In genomic region chr16:50531359-50531758, GRCh38 we compare ENCODE assay signal across 32 cellular contexts. TPM values are rescaled to one million over a fixed set of nuclear protein-coding genes. Genes with fewer than 3 reads are reported as not detected.
"Had no signal": no experiment of that assay in that cellular context is flagged by ENCODE, and none has a peak within 500 bp of the region (broad histone marks: within the 10 kb centered on the region; RNA-seq: fewer than 3 reads in every experiment).

No MANE protein-coding gene starts in this region.

- H3K4me1 Mint-ChIP-seq: activated CD4-positive, alpha-beta T cell treated with anti-CD3 and anti-CD28 coated beads for 36 hours; activated naive CD4-positive, alpha-beta T cell treated with anti-CD3 and anti-CD28 coated beads, Interleukin-2, amount 10 ng/mL, durations not matched to agents 7 days and 5 days; activated naive CD8-positive, alpha-beta T cell treated with anti-CD3 and anti-CD28 coated beads, Interleukin-2, amount 10 ng/mL, durations not matched to agents 7 days and 5 days; brain; immature natural killer cell; natural killer cell; stimulated activated memory B cell treated with anti-CD40 and anti-IgM and Interleukin-4, amounts not matched to agents 10 μg/mL and 1 μg/mL and 100 μg/mL, for 72 hours; stimulated activated naive CD8-positive, alpha-beta T cell treated with anti-CD3 and anti-CD28 coated beads, Interleukin-15, amount 100 ng/mL, for 72 hours had no signal

- H3K36me3 Mint-ChIP-seq: activated naive CD4-positive, alpha-beta T cell treated with anti-CD3 and anti-CD28 coated beads, Interleukin-2, amount 10 ng/mL, durations not matched to agents 7 days and 5 days; activated naive CD8-positive, alpha-beta T cell treated with anti-CD3 and anti-CD28 coated beads, Interleukin-2, amount 10 ng/mL, durations not matched to agents 7 days and 5 days; brain; immature natural killer cell; natural killer cell; neural progenitor cell; stimulated activated memory B cell treated with anti-CD40 and anti-IgM and Interleukin-4, amounts not matched to agents 10 μg/mL and 1 μg/mL and 100 μg/mL, for 72 hours had no signal

- H3K27me3 Mint-ChIP-seq: activated CD4-positive, alpha-beta T cell treated with anti-CD3 and anti-CD28 coated beads for 36 hours; activated T-cell treated with anti-CD3 and anti-CD28 coated beads, Interleukin-2, amount 50 U/mL, for 24 hours; stimulated activated naive CD8-positive, alpha-beta T cell treated with anti-CD3 and anti-CD28 coated beads, Interleukin-15, amount 100 ng/mL, for 72 hours had no signal

- H3K4me3 Mint-ChIP-seq: activated CD4-positive, alpha-beta T cell treated with anti-CD3 and anti-CD28 coated beads for 36 hours; activated CD8-positive, alpha-beta T cell treated with anti-CD3 and anti-CD28 coated beads, Interleukin-2, amount 10 ng/mL, durations not matched to agents 7 days and 5 days; activated naive CD4-positive, alpha-beta T cell treated with anti-CD3 and anti-CD28 coated beads, Interleukin-2, amount 10 ng/mL, durations not matched to agents 7 days and 5 days; activated naive CD8-positive, alpha-beta T cell treated with anti-CD3 and anti-CD28 coated beads, Interleukin-2, amount 10 ng/mL, durations not matched to agents 7 days and 5 days; activated T-cell treated with anti-CD3 and anti-CD28 coated beads, Interleukin-2, amount 50 U/mL, for 24 hours; brain; immature natural killer cell; natural killer cell; neural progenitor cell; stimulated activated memory B cell treated with anti-CD40 and anti-IgM and Interleukin-4, amounts not matched to agents 10 μg/mL and 1 μg/mL and 100 μg/mL, for 72 hours; stimulated activated naive CD8-positive, alpha-beta T cell treated with anti-CD3 and anti-CD28 coated beads, Interleukin-15, amount 100 ng/mL, for 72 hours; T-helper 2 cell treated with Interferon-gamma antibody and Interleukin-4, amounts not matched to agents 5 μg/mL and 100 μg/mL, for 36 hours had no signal

- H3K27ac ChIP-seq: ascending aorta, cardiac muscle cell, foreskin keratinocyte, heart left ventricle, left lung, neural progenitor cell, sigmoid colon, thyroid gland, upper lobe of right lung had no signal

- H3K27ac Mint-ChIP-seq: activated CD4-positive, alpha-beta T cell treated with anti-CD3 and anti-CD28 coated beads for 36 hours; activated CD8-positive, alpha-beta T cell treated with anti-CD3 and anti-CD28 coated beads, Interleukin-2, amount 10 ng/mL, durations not matched to agents 7 days and 5 days; activated naive CD4-positive, alpha-beta T cell treated with anti-CD3 and anti-CD28 coated beads, Interleukin-2, amount 10 ng/mL, durations not matched to agents 7 days and 5 days; activated naive CD8-positive, alpha-beta T cell treated with anti-CD3 and anti-CD28 coated beads, Interleukin-2, amount 10 ng/mL, durations not matched to agents 7 days and 5 days; activated T-cell treated with anti-CD3 and anti-CD28 coated beads, Interleukin-2, amount 50 U/mL, for 24 hours; brain; immature natural killer cell; natural killer cell; stimulated activated memory B cell treated with anti-CD40 and anti-IgM and Interleukin-4, amounts not matched to agents 10 μg/mL and 1 μg/mL and 100 μg/mL, for 72 hours; stimulated activated naive CD8-positive, alpha-beta T cell treated with anti-CD3 and anti-CD28 coated beads, Interleukin-15, amount 100 ng/mL, for 72 hours; T-helper 2 cell treated with Interferon-gamma antibody and Interleukin-4, amounts not matched to agents 5 μg/mL and 100 μg/mL, for 36 hours had no signal

- H3K27me3 ChIP-seq: ascending aorta, left lung, neural progenitor cell, sigmoid colon, thyroid gland, upper lobe of right lung had no signal

- H3K36me3 ChIP-seq: ascending aorta, cardiac muscle cell, heart left ventricle, left lung, neural progenitor cell, sigmoid colon, thyroid gland, upper lobe of right lung had no signal

- H3K4me3 ChIP-seq: ascending aorta, cardiac muscle cell, heart left ventricle, left lung, lung, neural progenitor cell, sigmoid colon, thyroid gland, upper lobe of right lung had no signal

- ATAC-seq: activated CD4-positive, alpha-beta T cell treated with anti-CD3 and anti-CD28 coated beads for 36 hours; activated CD8-positive, alpha-beta T cell treated with anti-CD3 and anti-CD28 coated beads, Interleukin-2, amount 10 ng/mL, durations not matched to agents 7 days and 5 days; heart left ventricle; natural killer cell; stimulated activated memory B cell treated with anti-CD40 and anti-IgM and Interleukin-4, amounts not matched to agents 10 μg/mL and 1 μg/mL and 100 μg/mL, for 72 hours; stimulated activated naive CD8-positive, alpha-beta T cell treated with anti-CD3 and anti-CD28 coated beads, Interleukin-15, amount 100 ng/mL, for 72 hours had no signal

- H3K9me3 ChIP-seq: thyroid gland, upper lobe of right lung had no signal

- DNase-seq: activated CD4-positive, alpha-beta T cell treated with anti-CD3 and anti-CD28 coated beads for 36 hours; activated CD4-positive, CD25-positive, alpha-beta regulatory T cell; activated CD8-positive, alpha-beta T cell treated with anti-CD3 and anti-CD28 coated beads, Interleukin-2, amount 10 ng/mL, durations not matched to agents 7 days and 5 days; activated gamma-delta T cell; activated naive CD4-positive, alpha-beta T cell treated with anti-CD3 and anti-CD28 coated beads, Interleukin-2, amount 10 ng/mL, durations not matched to agents 7 days and 5 days; activated naive CD8-positive, alpha-beta T cell treated with anti-CD3 and anti-CD28 coated beads, Interleukin-2, amount 10 ng/mL, durations not matched to agents 7 days and 5 days; activated T-cell treated with anti-CD3 and anti-CD28 coated beads, Interleukin-2, amount 50 U/mL, for 24 hours; cortex of kidney; hypothalamus; immature natural killer cell; kidney glomerular epithelial cell; left lung; mesendoderm; natural killer cell; sigmoid colon; small intestine; stimulated activated CD4-positive, alpha-beta T cell treated with anti-CD3 and anti-CD28 coated beads, Interleukin-1b, Interleukin-23, amount 100 ng/mL, for 48 hours; stimulated activated CD4-positive, alpha-beta T cell treated with anti-CD3 and anti-CD28 coated beads, Interleukin-4, amount 100 ng/mL, for 4 hours; stimulated activated CD8-positive, alpha-beta memory T cell treated with anti-CD3 and anti-CD28 coated beads, Interleukin-4, amount 100 ng/mL, for 48 hours; stimulated activated naive CD8-positive, alpha-beta T cell treated with anti-CD3 and anti-CD28 coated beads, Interleukin-15, amount 100 ng/mL, for 72 hours; T-helper 1 cell had no signal

- H3K9me3 Mint-ChIP-seq: natural killer cell had no signal

- H3K4me1 ChIP-seq: ascending aorta, foreskin keratinocyte, heart left ventricle, left lung, neural progenitor cell, sigmoid colon, thyroid gland, upper lobe of right lung had no signal

RNA-seq across cellular contexts. Expression of gene NKD1, which starts 16.8 kb away (rescaled TPM):
- polyA plus RNA-seq: immature natural killer cell had no signal
